In genomic region chr18:6652098-6652497, GRCh38 we compare ENCODE assay signal across 23 cellular contexts.
"Had no signal": no experiment of that assay in that cellular context is flagged by ENCODE, and none has a peak within 500 bp of the region (broad histone marks: within the 10 kb centered on the region; RNA-seq: fewer than 3 reads in every experiment).

No MANE protein-coding gene starts in this region.

- FAIRE-seq: colon had no signal

- H3K36me3 Mint-ChIP-seq: activated CD4-positive, alpha-beta memory T cell treated with anti-CD3 and anti-CD28 coated beads for 36 hours; activated naive CD4-positive, alpha-beta T cell treated with anti-CD3 and anti-CD28 coated beads, Interleukin-2, amount 10 ng/mL, durations not matched to agents 7 days and 5 days; activated naive CD8-positive, alpha-beta T cell treated with anti-CD3 and anti-CD28 coated beads, Interleukin-2, amount 10 ng/mL, durations not matched to agents 7 days and 5 days; brain had no signal

- H3K4me1 ChIP-seq: ascending aorta, heart right ventricle had no signal

- H3K27ac Mint-ChIP-seq: activated CD4-positive, alpha-beta memory T cell treated with anti-CD3 and anti-CD28 coated beads for 36 hours; activated CD4-positive, alpha-beta T cell treated with anti-CD3 and anti-CD28 coated beads, Interleukin-2, amount 10 ng/mL, durations not matched to agents 24 days and 14 days; activated naive CD4-positive, alpha-beta T cell treated with anti-CD3 and anti-CD28 coated beads, Interleukin-2, amount 10 ng/mL, durations not matched to agents 7 days and 5 days; activated naive CD4-positive, alpha-beta T cell treated with anti-CD3 and anti-CD28 coated beads, Interleukin-2, amount 50 U/mL, for 72 hours; activated naive CD8-positive, alpha-beta T cell treated with anti-CD3 and anti-CD28 coated beads, Interleukin-2, amount 10 ng/mL, durations not matched to agents 7 days and 5 days; effector memory CD8-positive, alpha-beta T cell had no signal

- H3K27me3 ChIP-seq: ascending aorta, esophagus muscularis mucosa, gastroesophageal sphincter had no signal

- H3K9me3 ChIP-seq: ascending aorta, esophagus muscularis mucosa, gastroesophageal sphincter had no signal

- H3K27ac ChIP-seq: ascending aorta, esophagus muscularis mucosa, gastroesophageal sphincter, heart right ventricle had no signal

- H3K4me1 Mint-ChIP-seq: activated CD4-positive, alpha-beta T cell treated with anti-CD3 and anti-CD28 coated beads, Interleukin-2, amount 10 ng/mL, durations not matched to agents 24 days and 14 days; activated naive CD4-positive, alpha-beta T cell treated with anti-CD3 and anti-CD28 coated beads, Interleukin-2, amount 10 ng/mL, durations not matched to agents 7 days and 5 days; activated naive CD8-positive, alpha-beta T cell treated with anti-CD3 and anti-CD28 coated beads, Interleukin-2, amount 10 ng/mL, durations not matched to agents 7 days and 5 days had no signal

- H3K36me3 ChIP-seq: ascending aorta, esophagus muscularis mucosa, gastroesophageal sphincter, heart right ventricle had no signal

- H3K4me3 Mint-ChIP-seq: activated CD4-positive, alpha-beta memory T cell treated with anti-CD3 and anti-CD28 coated beads for 36 hours; activated CD4-positive, alpha-beta T cell treated with anti-CD3 and anti-CD28 coated beads, Interleukin-2, amount 10 ng/mL, durations not matched to agents 24 days and 14 days; activated naive CD4-positive, alpha-beta T cell treated with anti-CD3 and anti-CD28 coated beads, Interleukin-2, amount 10 ng/mL, durations not matched to agents 7 days and 5 days; activated naive CD8-positive, alpha-beta T cell treated with anti-CD3 and anti-CD28 coated beads, Interleukin-2, amount 10 ng/mL, durations not matched to agents 7 days and 5 days; activated T-cell treated with anti-CD3 and anti-CD28 coated beads, Interleukin-2, amount 50 U/mL, for 4 hours; brain; effector memory CD8-positive, alpha-beta T cell had no signal

- DNase-seq: activated CD4-positive, alpha-beta memory T cell treated with anti-CD3 and anti-CD28 coated beads for 36 hours; activated CD4-positive, alpha-beta T cell treated with anti-CD3 and anti-CD28 coated beads, Interleukin-2, amount 10 ng/mL, durations not matched to agents 24 days and 14 days; activated CD8-positive, alpha-beta memory T cell treated with anti-CD3 and anti-CD28 coated beads, Interleukin-2, amount 50 U/mL, for 48 hours; activated gamma-delta T cell; activated naive CD4-positive, alpha-beta T cell; activated naive CD4-positive, alpha-beta T cell treated with anti-CD3 and anti-CD28 coated beads, Interleukin-2, amount 10 ng/mL, durations not matched to agents 7 days and 5 days; activated naive CD8-positive, alpha-beta T cell treated with anti-CD3 and anti-CD28 coated beads, Interleukin-2, amount 10 ng/mL, durations not matched to agents 7 days and 5 days; activated T-cell treated with anti-CD3 and anti-CD28 coated beads for 4 hours; activated T-cell treated with anti-CD3 and anti-CD28 coated beads, Interleukin-2, amount 50 U/mL, for 4 hours; caudate nucleus; cortex of kidney; dermis blood vessel endothelial cell; effector CD4-positive, alpha-beta T cell; effector memory CD8-positive, alpha-beta T cell; foreskin melanocyte; heart right ventricle; T-helper 2 cell had no signal

- H3K4me3 ChIP-seq: ascending aorta, esophagus muscularis mucosa, gastroesophageal sphincter, heart right ventricle had no signal

- H3K27me3 Mint-ChIP-seq: activated CD4-positive, alpha-beta memory T cell treated with anti-CD3 and anti-CD28 coated beads for 36 hours; activated CD4-positive, alpha-beta T cell treated with anti-CD3 and anti-CD28 coated beads, Interleukin-2, amount 10 ng/mL, durations not matched to agents 24 days and 14 days; activated naive CD4-positive, alpha-beta T cell treated with anti-CD3 and anti-CD28 coated beads, Interleukin-2, amount 10 ng/mL, durations not matched to agents 7 days and 5 days; effector memory CD8-positive, alpha-beta T cell had no signal

- H3K9me3 Mint-ChIP-seq: activated CD4-positive, alpha-beta T cell treated with anti-CD3 and anti-CD28 coated beads, Interleukin-2, amount 10 ng/mL, durations not matched to agents 24 days and 14 days had no signal

- ATAC-seq: activated naive CD4-positive, alpha-beta T cell treated with anti-CD3 and anti-CD28 coated beads, Interleukin-2, amount 50 U/mL, for 72 hours; activated T-cell treated with anti-CD3 and anti-CD28 coated beads, Interleukin-2, amount 50 U/mL, for 4 hours; effector memory CD8-positive, alpha-beta T cell; gastroesophageal sphincter; heart right ventricle had no signal
